22 cellular contexts compared by ENCODE assay signal in genomic region chr12:108975024-108975593, GRCh38.
DNase-seq lines count a peak whose midpoint lies in the region; ATAC-seq and TF ChIP-seq lines count a peak whose summit lies in the region.
"Had no signal": no experiment of that assay in that cellular context is flagged by ENCODE, and none has a peak within 500 bp of the region (broad histone marks: within the 10 kb centered on the region; RNA-seq: fewer than 3 reads in every experiment).

No MANE protein-coding gene starts in this region.

- no peak overlapping the region for H3K4me2 ChIP-seq in Loucy (ENCODE audit: low read depth, low read length, poor library complexity, severe bottlenecking)
- H3K4me2 ChIP-seq: BLaER1 had no signal

- H4K20me1 ChIP-seq in Loucy (ENCODE audit: insufficient read depth, low read length, poor library complexity, severe bottlenecking): no peaks in the 10 kb centered on the region
- H4K20me1 ChIP-seq: BLaER1 had no signal

- no peak for TF ChIP-seq POLR2A in erythroblast (IDR thresholded peaks at IDR 0.05; ENCODE audit: low read length)

- H3K4me1 ChIP-seq in Loucy (ENCODE audit: insufficient read depth, low read length, poor library complexity, severe bottlenecking): no peaks in the 10 kb centered on the region
- H3K4me1 ChIP-seq: BLaER1 had no signal

- ATAC-seq in HG02571 (IDR thresholded peaks at IDR 0.05; ENCODE audit: unreplicated experiment) (no peak), HG03135 (IDR thresholded peaks at IDR 0.05; ENCODE audit: unreplicated experiment) (no peak)

- H3K9me2 ChIP-seq in Loucy (replicated peaks; ENCODE audit: low read depth, low read length): no peaks in the 10 kb centered on the region

- H3K27me3 ChIP-seq in Loucy (ENCODE audit: insufficient read depth, low read length, poor library complexity, severe bottlenecking): no peaks in the 10 kb centered on the region
- H3K27me3 ChIP-seq: BLaER1 had no signal

- H3K4me3 ChIP-seq in Loucy (ENCODE audit: low read length, poor library complexity, severe bottlenecking): no peak overlapping the region
- H3K4me3 ChIP-seq: BLaER1, MG63 had no signal

- H3K9ac ChIP-seq in Loucy (ENCODE audit: low read depth, low read length, poor library complexity, severe bottlenecking): no peak overlapping the region
- H3K9ac ChIP-seq: BLaER1 had no signal

- TF ChIP-seq CTCF in Loucy (conservative IDR thresholded peaks at IDR 0.05; ENCODE audit: low read length): no peak

- no peaks in the 10 kb centered on the region for H3F3A ChIP-seq in Loucy (ENCODE audit: low read depth)

- H3K36me3 ChIP-seq in Loucy (ENCODE audit: insufficient read depth, low read length): no peaks in the 10 kb centered on the region
- H3K36me3 ChIP-seq: BLaER1, MG63 had no signal

- H3K9me3 ChIP-seq in Loucy (ENCODE audit: insufficient read depth, low read depth, low read length): no peaks in the 10 kb centered on the region
- H3K9me3 ChIP-seq: BLaER1, MG63 had no signal

- DNase-seq in EH (ENCODE audit: low read depth): peak; percentile 4
- DNase-seq in astrocyte of the hippocampus (ENCODE audit: low read depth, low spot score): peak; percentile 43
- DNase-seq in glomerular visceral epithelial cell (ENCODE audit: extremely low spot score): peak; percentile 18
- DNase-seq in erythroblast (lab: John Stamatoyannopoulos, UW): no peak
- DNase-seq in activated effector memory CD4-positive, alpha-beta T cell treated with Interleukin-2 at 50 U/mL for 16 hours: no peak
- DNase-seq: CD4-positive, CD25-positive, alpha-beta regulatory T cell; DMS153; GF-D8; GOT3; HCEC 1CT; Kasumi-1; MG63; NCI-H1105 treated with DMSO at 0.1 percent for 48 hours; NCI-H146; NCI-H1930; NCI-H2107; NCI-H526 treated with DMSO at 0.1 percent for 48 hours; SHP77 had no signal

- H3K79me2 ChIP-seq in Loucy (ENCODE audit: insufficient read depth, low read length): no peaks in the 10 kb centered on the region

- H2AFZ ChIP-seq in Loucy (ENCODE audit: low read length): 0 out of 2 replicates have a peak overlapping the region, but pooled peaks have one; percentile 2

Comparison
In these comparisons a context has a peak if more than half of its experiments do, and no peak if none do; other contexts are left out.
1. DNase-seq: peak in EH (single experiment), astrocyte of the hippocampus (single experiment) and glomerular visceral epithelial cell (single experiment); none in erythroblast (0 of 2) and activated effector memory CD4-positive, alpha-beta T cell treated with Interleukin-2 at 50 U/mL for 16 hours (single experiment).